ENCODE assay signal across 1 cellular context in the genomic region with DNA sequence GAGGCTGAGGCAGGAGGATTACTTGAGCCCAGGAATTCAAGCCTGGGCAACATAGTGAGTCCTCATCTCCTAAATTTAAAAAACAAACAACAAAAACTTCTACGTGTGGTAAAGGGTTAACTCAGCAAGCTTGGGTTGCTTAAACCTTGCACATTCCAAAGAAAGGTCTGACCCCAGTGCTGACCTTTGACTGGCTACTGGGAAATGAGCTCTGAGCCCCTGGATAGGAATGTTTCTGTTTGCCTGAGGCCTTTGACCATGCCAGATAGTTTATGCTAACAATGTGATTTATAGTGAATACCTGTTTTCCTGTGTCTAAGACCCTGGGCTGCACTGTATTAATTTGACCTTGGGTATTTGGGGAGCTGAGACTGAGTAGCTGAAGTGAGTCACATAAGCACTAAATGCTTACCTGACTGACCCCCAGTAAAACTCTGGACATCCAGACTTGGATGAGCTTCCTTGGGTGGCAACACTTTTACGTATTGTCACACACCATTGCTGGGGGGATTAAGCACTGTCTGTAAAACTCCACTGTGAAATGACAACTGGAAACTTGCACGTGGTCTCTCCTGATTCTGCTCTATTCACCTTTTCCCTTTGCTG.
TF ChIP-seq lines count a peak whose summit lies in the region.

No MANE protein-coding gene starts in this region.

TF ChIP-seq in H1, 55 proteins besides CTCF, POLR2A, EP300 and RAD21:
- TF ChIP-seq CEBPB (IDR thresholded peaks at IDR 0.05; ENCODE audit: low read depth, low read length), result 0 out of 2 replicates have a peak, but pooled peaks have one; percentile 18
- 0 out of 2 replicates have a peak, but pooled peaks have one; percentile 28 for TF ChIP-seq TEAD4 (IDR thresholded peaks at IDR 0.05; ENCODE audit: low read depth, low read length)
- no peak for TF ChIP-seq EGR1 (IDR thresholded peaks at IDR 0.05; ENCODE audit: borderline replicate concordance, low read depth, low read length)
